ENCODE assay signal across 17 cellular contexts in genomic region chr16:58009856-58010416, GRCh38. TPM values are rescaled to one million over a fixed set of nuclear protein-coding genes. Genes with fewer than 3 reads are reported as not detected.
DNase-seq lines count a peak whose midpoint lies in the region; ATAC-seq and TF ChIP-seq lines count a peak whose summit lies in the region.
"Had no signal": no experiment of that assay in that cellular context is flagged by ENCODE, and none has a peak within 500 bp of the region (broad histone marks: within the 10 kb centered on the region; RNA-seq: fewer than 3 reads in every experiment).

No MANE protein-coding gene starts in this region.

- TF ChIP-seq CTCF in heart left ventricle (IDR thresholded peaks at IDR 0.05) (no peak), lower lobe of right lung (IDR thresholded peaks at IDR 0.05) (no peak), chondrocyte (IDR thresholded peaks at IDR 0.05) (no peak)

- H3K9me3 Mint-ChIP-seq in CD4-positive, CD25-positive, alpha-beta regulatory T cell, result no peaks in the 10 kb centered on the region
- no peaks in the 10 kb centered on the region for H3K9me3 Mint-ChIP-seq in chondrocyte (ENCODE audit: low read depth)

- no peak for TF ChIP-seq POLR2A in heart left ventricle (IDR thresholded peaks at IDR 0.05)

- H3K4me1 Mint-ChIP-seq in CD4-positive, CD25-positive, alpha-beta regulatory T cell, result peaks cover 0 to 9% (median 5%) of the 10 kb centered on the region in 4 donors
- peaks cover 9% of the 10 kb centered on the region for H3K4me1 Mint-ChIP-seq in chondrocyte (ENCODE audit: low read depth)

- H3K36me3 ChIP-seq in CD4-positive, CD25-positive, alpha-beta regulatory T cell (ENCODE audit: control insufficient read depth, insufficient read depth, low read length), result peaks cover 43% of the 10 kb centered on the region
- H3K36me3 ChIP-seq in HUES6 (ENCODE audit: control insufficient read depth, insufficient read depth, low read length) (peaks cover 44% of the 10 kb centered on the region), heart left ventricle (peaks cover 0 to 68% (median 28%) of the 10 kb centered on the region in 9 donors), lower lobe of right lung (peaks cover 37% of the 10 kb centered on the region)

- WGBS in heart left ventricle, 4 donors, result 62 to 78% (median 74%) methylated on average over 11 of the region's 11 CpGs

- no peaks in the 10 kb centered on the region for H3K27me3 ChIP-seq in CD4-positive, CD25-positive, alpha-beta regulatory T cell (ENCODE audit: control insufficient read depth, insufficient read depth, low read length)
- H3K27me3 ChIP-seq in HUES6 (ENCODE audit: control insufficient read depth, insufficient read depth, low read length), result no peaks in the 10 kb centered on the region
- no peaks in the 10 kb centered on the region for H3K27me3 ChIP-seq in heart left ventricle
- no peaks in the 10 kb centered on the region for H3K27me3 ChIP-seq in lower lobe of right lung (ENCODE audit: low read depth)
- H3K27me3 ChIP-seq: SJCRH30 had no signal

- no peaks in the 10 kb centered on the region for H3K4me1 ChIP-seq in CD4-positive, CD25-positive, alpha-beta regulatory T cell (ENCODE audit: control insufficient read depth, insufficient read depth, low read length, poor library complexity, severe bottlenecking)
- H3K4me1 ChIP-seq in HUES6 (ENCODE audit: control insufficient read depth, insufficient read depth, low read length) (peaks cover 35% of the 10 kb centered on the region; the same call in 1 of the 2 replicates), heart left ventricle (peaks cover 0 to 10% (median 2%) of the 10 kb centered on the region in 12 donors), lower lobe of right lung (no peaks in the 10 kb centered on the region)
- H3K4me1 ChIP-seq: SJCRH30 had no signal

- DNase-seq in CD4-positive, CD25-positive, alpha-beta regulatory T cell, result no peak
- DNase-seq in heart left ventricle (peak in 2 of 5 donors; percentile 28 to 36), lower lobe of right lung (peak; percentile 18), dedifferentiated amniotic fluid mesenchymal stem cell (ENCODE audit: extremely low spot score) (no peak), chondrocyte (ENCODE audit: low spot score) (no peak), NCI-H187 (lab: John Stamatoyannopoulos, UW) (no peak), kidney glomerular epithelial cell (lab: John Stamatoyannopoulos, UW) (no peak)
- DNase-seq: COR-L47, NCI-H1105 treated with DMSO at 0.1 percent for 48 hours, NCI-H1694 treated with DMSO at 0.1 percent for 48 hours, NCI-H446, RPMI8226, SJCRH30 had no signal

- no peaks in the 10 kb centered on the region for H3K27me3 Mint-ChIP-seq in CD4-positive, CD25-positive, alpha-beta regulatory T cell
- H3K27me3 Mint-ChIP-seq in chondrocyte (ENCODE audit: low read depth), result no peaks in the 10 kb centered on the region

- peaks cover 21% of the 10 kb centered on the region for H3K36me3 Mint-ChIP-seq in CD4-positive, CD25-positive, alpha-beta regulatory T cell
- peaks cover 14% of the 10 kb centered on the region for H3K36me3 Mint-ChIP-seq in chondrocyte (ENCODE audit: low read depth)

- no peak overlapping the region for H3K27ac ChIP-seq in CD4-positive, CD25-positive, alpha-beta regulatory T cell (ENCODE audit: insufficient read depth, low read length, poor library complexity, severe bottlenecking)
- H3K27ac ChIP-seq in HUES6 (ENCODE audit: low read depth, low read length) (peak overlapping the region; percentile 79; the same call in 1 of the 2 replicates), heart left ventricle (peak overlapping the region in 1 of 12 donors; percentile 24), lower lobe of right lung (no peak overlapping the region)
- H3K27ac ChIP-seq: SJCRH30 had no signal

- peak overlapping the region; percentile 63 for H3K9ac ChIP-seq in HUES6 (ENCODE audit: low read length)

- H3K9me3 ChIP-seq in CD4-positive, CD25-positive, alpha-beta regulatory T cell (ENCODE audit: control insufficient read depth in 2 of 2, low read length in 2 of 2), result no peaks in the 10 kb centered on the region
- H3K9me3 ChIP-seq in HUES6 (ENCODE audit: control insufficient read depth, insufficient read depth, low read depth, low read length), result no peaks in the 10 kb centered on the region; the same call in 1 of the 2 replicates
- H3K9me3 ChIP-seq in heart left ventricle, result no peaks in the 10 kb centered on the region
- H3K9me3 ChIP-seq in lower lobe of right lung, result no peaks in the 10 kb centered on the region
- H3K9me3 ChIP-seq: SJCRH30 had no signal

- H3K27ac Mint-ChIP-seq in CD4-positive, CD25-positive, alpha-beta regulatory T cell, result peak overlapping the region in 2 of 3 donors; percentile 62
- no peak overlapping the region for H3K27ac Mint-ChIP-seq in chondrocyte (ENCODE audit: unreplicated experiment)

- H3K4me3 Mint-ChIP-seq in CD4-positive, CD25-positive, alpha-beta regulatory T cell, result peak overlapping the region in 1 of 4 donors; percentile 59
- no peak overlapping the region for H3K4me3 Mint-ChIP-seq in chondrocyte (ENCODE audit: unreplicated experiment)
- H3K4me3 Mint-ChIP-seq: CD14-positive monocyte had no signal

- H3K4me3 ChIP-seq in CD4-positive, CD25-positive, alpha-beta regulatory T cell (ENCODE audit: low read depth, low read length), result no peak overlapping the region
- no peak overlapping the region; the same call in 1 of the 2 replicates for H3K4me3 ChIP-seq in HUES6 (ENCODE audit: low read depth, low read length)
- no peak overlapping the region for H3K4me3 ChIP-seq in heart left ventricle
- no peak overlapping the region for H3K4me3 ChIP-seq in lower lobe of right lung
- H3K4me3 ChIP-seq: SJCRH30 had no signal

- ATAC-seq in CD4-positive, CD25-positive, alpha-beta regulatory T cell (ENCODE audit: low read depth in 2 of 2), result no peak
- peak in 3 of 4 donors; percentile 65 to 79 (median 76) for ATAC-seq in heart left ventricle
- ATAC-seq in lower lobe of right lung, result no peak

- intact Hi-C loops in heart left ventricle (cut with DNase I), result loop anchor here in 7 of 10 donors (10.0 kb wide), 5 partner anchors 205 to 435 kb away; partner anchors contain the start of genes KATNB1 (in 1 of the 7) and KIFC3 (in 1 of the 7)
- intact Hi-C loops in lower lobe of right lung (cut with DNase I), result loop anchor here (5.0 kb wide), 1 partner anchor 108 kb away; no protein-coding TSS in a partner anchor

RNA-seq across cellular contexts. Expression of gene USB1, which starts 8.7 kb away (rescaled TPM):
- total RNA-seq in CD4-positive, CD25-positive, alpha-beta regulatory T cell, result 35.7 TPM
- polyA plus RNA-seq in CD4-positive, CD25-positive, alpha-beta regulatory T cell, result 10 to 100 TPM; 29.3 to 46.8 (median 37.1) TPM
- total RNA-seq in heart left ventricle (10 to 100 TPM; 20.3 to 61.9 (median 34.4) TPM), lower lobe of right lung (39.9 TPM), chondrocyte (37.9 to 46.0 TPM (median 41.5 TPM) in 3 replicates)
- 10 to 100 TPM; 25.5 to 60.7 TPM for polyA plus RNA-seq in heart left ventricle

RNA-seq across cellular contexts. Expression of gene ZNF319, which starts 9.5 kb away (rescaled TPM):
- 13.2 TPM for total RNA-seq in CD4-positive, CD25-positive, alpha-beta regulatory T cell
- polyA plus RNA-seq in CD4-positive, CD25-positive, alpha-beta regulatory T cell, result 1 to 10 TPM; 2.6 to 7.2 (median 5.0) TPM
- 10 to 100 TPM in 1 of 9 donors, 1 to 10 TPM in 8; 6.8 to 10.5 (median 8.6) TPM for total RNA-seq in heart left ventricle
- 1 to 10 TPM; 5.6 to 5.8 TPM for polyA plus RNA-seq in heart left ventricle
- 11.0 TPM for total RNA-seq in lower lobe of right lung
- 9.2 to 12.0 TPM (median 11.9 TPM) in 3 replicates for total RNA-seq in chondrocyte

RNA-seq across cellular contexts. Expression of gene MMP15, which starts 15.6 kb away (rescaled TPM):
- 0.27 TPM for total RNA-seq in CD4-positive, CD25-positive, alpha-beta regulatory T cell
- under 1 TPM in 2 of 4 donors, not detected in 2; 0.03 to 0.11 TPM for polyA plus RNA-seq in CD4-positive, CD25-positive, alpha-beta regulatory T cell
- total RNA-seq in heart left ventricle (10 to 100 TPM; 24.2 to 84.7 (median 60.9) TPM), lower lobe of right lung (21.5 TPM), chondrocyte (5.9 to 12.0 TPM (median 11.2 TPM) in 3 replicates)
- polyA plus RNA-seq in heart left ventricle, result 10 to 100 TPM; 22.1 to 45.3 TPM
- polyA plus RNA-seq: CD14-positive monocyte had no signal

RNA-seq across cellular contexts. Expression of gene CNGB1, which starts 39.0 kb away (rescaled TPM):
- not detected for total RNA-seq in CD4-positive, CD25-positive, alpha-beta regulatory T cell
- polyA plus RNA-seq in CD4-positive, CD25-positive, alpha-beta regulatory T cell, result not detected
- total RNA-seq in heart left ventricle (not detected), lower lobe of right lung (0.35 TPM), chondrocyte (not detected in 3 replicates)
- polyA plus RNA-seq in heart left ventricle, result not detected
- total RNA-seq: LHCN-M2, OCI-LY7, SJCRH30 had no signal
- polyA plus RNA-seq: CD14-positive monocyte had no signal

Comparison
In these comparisons a context has a peak if more than half of its experiments do, and no peak if none do; other contexts are left out.
1. ATAC-seq: peak in heart left ventricle (3 of 4); none in CD4-positive, CD25-positive, alpha-beta regulatory T cell (0 of 2) and lower lobe of right lung (0 of 2).